13 cellular contexts compared by ENCODE assay signal in the genomic region with DNA sequence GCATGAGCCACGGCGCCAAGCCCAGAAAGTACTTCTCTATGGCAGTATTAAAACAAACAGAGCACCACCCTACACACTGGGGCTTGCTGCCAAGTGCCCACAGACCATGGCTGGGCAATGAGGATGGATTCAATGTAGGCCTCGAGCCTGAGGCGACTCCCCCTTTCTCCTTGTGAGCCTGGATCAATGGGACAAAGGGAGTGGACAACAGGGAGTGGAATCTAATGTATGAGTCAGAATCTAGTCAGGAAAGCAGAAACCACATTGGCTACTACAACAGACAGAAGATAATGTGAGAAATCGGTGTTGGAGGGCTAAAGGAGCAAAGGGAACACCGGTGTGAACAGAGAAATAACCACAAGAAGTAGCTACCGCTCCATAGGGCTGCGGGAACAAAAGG.
DNase-seq lines count a peak whose midpoint lies in the region; ATAC-seq, FAIRE-seq and TF ChIP-seq lines count a peak whose summit lies in the region.
"Had no signal": no experiment of that assay in that cellular context is flagged by ENCODE, and none has a peak within 500 bp of the region (broad histone marks: within the 10 kb centered on the region; RNA-seq: fewer than 3 reads in every experiment).

No MANE protein-coding gene starts in this region.

- ATAC-seq in RWPE2 (ENCODE audit: low read depth) (peak; percentile 92), HG03469 (IDR thresholded peaks at IDR 0.05; ENCODE audit: unreplicated experiment) (no peak)
- ATAC-seq: gastrocnemius medialis had no signal

- H3K27ac ChIP-seq in RWPE2 (ENCODE audit: poor library complexity, severe bottlenecking), result peak overlapping the region; percentile 93
- H3K27ac ChIP-seq: gastrocnemius medialis, HL-60, parathyroid adenoma, suprapubic skin had no signal

- peak; percentile 19 for DNase-seq in COLO668 (lab: John Stamatoyannopoulos, UW; ENCODE audit: unreplicated experiment)
- no peak for DNase-seq in H54 (ENCODE audit: insufficient read length, low spot score)
- DNase-seq in RWPE2 (ENCODE audit: low spot score), result peak; percentile 92
- DNase-seq in iPS-NIHi7 (ENCODE audit: extremely low spot score), result peak; percentile 21
- DNase-seq in superior temporal gyrus (ENCODE audit: extremely low spot score), result no peak
- DNase-seq in epidermal melanocyte (ENCODE audit: insufficient read length, low spot score), result no peak
- no peak for DNase-seq in T-helper 1 cell
- DNase-seq: gastrocnemius medialis, NCI-H1436 had no signal

- H3K9me3 ChIP-seq in RWPE2 (ENCODE audit: severe bottlenecking), result no peaks in the 10 kb centered on the region
- H3K9me3 ChIP-seq: gastrocnemius medialis, suprapubic skin had no signal

- no peak overlapping the region for H3K4me3 ChIP-seq in RWPE2 (ENCODE audit: severe bottlenecking)
- H3K4me3 ChIP-seq: gastrocnemius medialis, suprapubic skin had no signal

- H3K27me3 ChIP-seq in RWPE2 (ENCODE audit: insufficient read depth, poor library complexity, severe bottlenecking), result no peaks in the 10 kb centered on the region
- H3K27me3 ChIP-seq: gastrocnemius medialis, suprapubic skin had no signal

- H3K36me3 ChIP-seq in RWPE2 (ENCODE audit: low read depth), result no peaks in the 10 kb centered on the region
- H3K36me3 ChIP-seq: gastrocnemius medialis, suprapubic skin had no signal

- peak; percentile 88 for FAIRE-seq in H54 (lab: Jason Lieb, UNC)

- TF ChIP-seq POLR2A in H54 (IDR thresholded peaks at IDR 0.05; ENCODE audit: low read depth, low read length), result no peak

- peaks cover 59% of the 10 kb centered on the region for H3K4me1 ChIP-seq in RWPE2 (ENCODE audit: insufficient read depth, poor library complexity, severe bottlenecking)
- H3K4me1 ChIP-seq: gastrocnemius medialis, parathyroid adenoma had no signal

- TF ChIP-seq CTCF in RWPE2 (IDR thresholded peaks at IDR 0.05; ENCODE audit: poor library complexity, severe bottlenecking), result no peak

Comparison
In these comparisons a context has a peak if more than half of its experiments do, and no peak if none do; other contexts are left out.
1. DNase-seq: peak in COLO668 (single experiment), RWPE2 (single experiment) and iPS-NIHi7 (single experiment); none in H54 (single experiment), superior temporal gyrus (single experiment), epidermal melanocyte (single experiment) and T-helper 1 cell (0 of 5).